In genomic region chr7:18535811-18536413, GRCh38 we compare ENCODE assay signal across 1 cellular context.
TF ChIP-seq lines count a peak whose summit lies in the region.

No MANE protein-coding gene starts in this region.

TF ChIP-seq in H1, 55 proteins besides CTCF, POLR2A, EP300 and RAD21:
- TF ChIP-seq SAP30 (IDR thresholded peaks at IDR 0.05; ENCODE audit: insufficient read depth, insufficient replicate concordance, low read length) (no peak), TAF7 (optimal IDR thresholded peaks at IDR 0.05; ENCODE audit: borderline replicate concordance, low read depth, low read length) (no peak), SP4 (IDR thresholded peaks at IDR 0.05; ENCODE audit: low read length) (no peak), NANOG (IDR thresholded peaks at IDR 0.05; ENCODE audit: insufficient read depth, low read depth, low read length, poor library complexity, severe bottlenecking) (no peak), KDM5A (IDR thresholded peaks at IDR 0.05; ENCODE audit: low read length) (no peak), CREB1 (IDR thresholded peaks at IDR 0.05) (no peak), TAF1 (IDR thresholded peaks at IDR 0.05; ENCODE audit: low read depth, low read length) (no peak), CHD2 (IDR thresholded peaks at IDR 0.05; ENCODE audit: low read length) (no peak), ZNF274 (IDR thresholded peaks at IDR 0.05; ENCODE audit: borderline replicate concordance, extremely low read depth, low read length) (no peak), RNF2 (IDR thresholded peaks at IDR 0.05; ENCODE audit: borderline replicate concordance, low read depth, low read length, missing control alignments, poor library complexity, severe bottlenecking) (no peak), NRF1 (IDR thresholded peaks at IDR 0.05; ENCODE audit: low read depth, low read length) (no peak), BCL11A (IDR thresholded peaks at IDR 0.05; ENCODE audit: low read depth in 2 of 2, low read length in 2 of 2) (no peak), SP1 (IDR thresholded peaks at IDR 0.05; ENCODE audit: low read depth, low read length) (no peak), POU5F1 (IDR thresholded peaks at IDR 0.05; ENCODE audit: low read depth, low read length) (no peak), CHD1 (IDR thresholded peaks at IDR 0.05; ENCODE audit: low read depth, low read length) (no peak), USF2 (IDR thresholded peaks at IDR 0.05; ENCODE audit: low read length) (no peak), CHD7 (IDR thresholded peaks at IDR 0.05; ENCODE audit: insufficient replicate concordance, low read length) (no peak), EGR1 (IDR thresholded peaks at IDR 0.05; ENCODE audit: borderline replicate concordance, low read depth, low read length) (no peak)
TF ChIP-seq in H1: peak in this region for 0.
